Comparison of ENCODE assay signal across 1 cellular context in the genomic region with DNA sequence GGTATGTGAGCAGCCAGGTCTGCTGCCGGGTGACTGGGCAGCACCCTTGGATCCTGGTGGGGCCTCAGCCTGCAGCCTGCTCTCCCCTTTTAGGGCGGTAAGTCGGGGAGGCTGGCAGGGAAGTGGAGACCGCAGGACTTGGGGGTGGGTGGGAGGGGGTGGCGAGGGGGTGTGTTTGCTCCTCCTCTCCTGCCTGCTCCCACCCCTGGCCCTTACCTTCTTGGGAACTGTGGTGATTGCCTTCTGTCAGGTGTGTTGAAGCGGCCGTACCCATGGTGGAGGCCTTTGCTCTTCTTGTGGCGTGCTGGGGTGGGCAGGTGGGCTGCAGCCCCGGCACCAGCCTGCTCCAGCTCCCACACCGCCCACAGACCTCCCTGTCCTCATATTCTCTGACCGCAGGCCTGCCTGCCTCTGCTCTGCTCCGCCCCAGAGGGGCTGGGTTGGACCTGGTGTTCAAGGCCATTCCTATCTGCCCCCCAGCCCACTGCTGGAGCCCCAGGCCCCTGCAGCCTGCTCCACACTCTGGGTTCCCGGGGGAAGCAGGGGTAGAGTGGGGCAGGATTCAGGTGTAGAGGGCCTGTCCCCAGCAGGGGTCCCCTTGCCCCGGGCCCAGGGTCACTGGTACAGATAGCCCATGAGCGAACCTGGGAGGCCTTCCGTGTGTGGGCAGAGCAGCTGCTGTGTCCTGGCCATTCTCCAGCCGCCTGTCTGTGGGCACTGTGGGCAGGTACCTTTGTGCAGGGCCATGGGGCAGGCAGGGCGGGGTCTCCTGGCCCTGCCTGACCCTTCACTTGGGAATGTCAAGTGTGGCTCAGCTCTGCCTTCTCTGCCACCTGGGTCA.
TF ChIP-seq lines count a peak whose summit lies in the region.

No MANE protein-coding gene starts in this region.

TF ChIP-seq in HepG2, 621 proteins besides CTCF, POLR2A, EP300 and RAD21 (continued from another document and continues in another):
- TF ChIP-seq, protein P1, sequence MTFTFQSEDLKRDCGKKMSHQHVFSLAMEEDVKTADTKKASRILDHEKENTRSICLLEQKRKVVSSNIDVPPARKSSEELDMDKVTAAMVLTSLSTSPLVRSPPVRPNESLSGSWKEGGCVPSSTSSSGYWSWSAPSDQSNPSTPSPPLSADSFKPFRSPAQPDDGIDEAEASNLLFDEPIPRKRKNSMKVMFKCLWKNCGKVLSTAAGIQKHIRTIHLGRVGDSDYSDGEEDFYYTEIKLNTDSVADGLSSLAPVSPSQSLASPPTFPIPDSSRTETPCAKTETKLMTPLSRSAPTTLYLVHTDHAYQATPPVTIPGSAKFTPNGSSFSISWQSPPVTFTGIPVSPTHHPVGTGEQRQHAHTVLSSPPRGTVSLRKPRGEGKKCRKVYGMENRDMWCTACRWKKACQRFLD (CRISPR knock-in tag; IDR thresholded peaks at IDR 0.05; ENCODE audit: borderline replicate concordance), result no peak
- TF ChIP-seq NAIF1 (CRISPR knock-in tag; IDR thresholded peaks at IDR 0.05; ENCODE audit: borderline replicate concordance), result no peak; the same call in 1 of the 2 replicates
- TF ChIP-seq ZBTB42 (CRISPR knock-in tag; IDR thresholded peaks at IDR 0.05), result no peak
- TF ChIP-seq RFXAP (CRISPR knock-in tag; IDR thresholded peaks at IDR 0.05; ENCODE audit: borderline replicate concordance), result peak; percentile 17; the same call in 1 of the 2 replicates
- 0 out of 2 replicates have a peak, but pooled peaks have one; percentile 14 for TF ChIP-seq MAF1 (CRISPR knock-in tag; IDR thresholded peaks at IDR 0.05; ENCODE audit: borderline replicate concordance)
- no peak for TF ChIP-seq FOXA1 (IDR thresholded peaks at IDR 0.05)
- TF ChIP-seq FOXA1 (CRISPR knock-in tag; IDR thresholded peaks at IDR 0.05), result no peak
- no peak for TF ChIP-seq SUZ12 (IDR thresholded peaks at IDR 0.05; ENCODE audit: low read depth, low read length)
- no peak; the same call in 1 of the 2 replicates for TF ChIP-seq ARNT2 (CRISPR knock-in tag; IDR thresholded peaks at IDR 0.05; ENCODE audit: low read depth)
- no peak for TF ChIP-seq SETDB1 (CRISPR knock-in tag; IDR thresholded peaks at IDR 0.05; ENCODE audit: borderline replicate concordance)
- TF ChIP-seq ZMAT3 (CRISPR knock-in tag; conservative IDR thresholded peaks at IDR 0.05), result no peak
- no peak for TF ChIP-seq SRF (IDR thresholded peaks at IDR 0.05; ENCODE audit: low read depth, low read length)
- TF ChIP-seq SNRNP70 (IDR thresholded peaks at IDR 0.05; ENCODE audit: low read depth, low read length), result no peak
- TF ChIP-seq NFAT5 (CRISPR knock-in tag; IDR thresholded peaks at IDR 0.05), result no peak
- TF ChIP-seq SMAD3 (CRISPR knock-in tag; IDR thresholded peaks at IDR 0.05), result no peak
- TF ChIP-seq NR2F2 (IDR thresholded peaks at IDR 0.05; ENCODE audit: borderline replicate concordance, low read depth), result peak; percentile 54; the same call in 1 of the 2 replicates
- TF ChIP-seq ZNF597 (CRISPR knock-in tag; IDR thresholded peaks at IDR 0.05), result no peak
- no peak for TF ChIP-seq ZNF556 (CRISPR knock-in tag; IDR thresholded peaks at IDR 0.05; ENCODE audit: borderline replicate concordance)
- TF ChIP-seq ZFP62 (CRISPR knock-in tag; IDR thresholded peaks at IDR 0.05), result no peak
- TF ChIP-seq ZMYM2 (CRISPR knock-in tag; IDR thresholded peaks at IDR 0.05), result 0 out of 2 replicates have a peak, but pooled peaks have one; percentile 72
- no peak for TF ChIP-seq SP1 (IDR thresholded peaks at IDR 0.05)
- TF ChIP-seq SP1 (CRISPR knock-in tag; IDR thresholded peaks at IDR 0.05), result peak; percentile 25; the same call in 1 of the 2 replicates
- TF ChIP-seq ZNF670 (CRISPR knock-in tag; IDR thresholded peaks at IDR 0.05; ENCODE audit: borderline replicate concordance), result no peak
- TF ChIP-seq HIC2 (CRISPR knock-in tag; IDR thresholded peaks at IDR 0.05; ENCODE audit: low read depth), result peak; percentile 87
- TF ChIP-seq, protein P2, sequence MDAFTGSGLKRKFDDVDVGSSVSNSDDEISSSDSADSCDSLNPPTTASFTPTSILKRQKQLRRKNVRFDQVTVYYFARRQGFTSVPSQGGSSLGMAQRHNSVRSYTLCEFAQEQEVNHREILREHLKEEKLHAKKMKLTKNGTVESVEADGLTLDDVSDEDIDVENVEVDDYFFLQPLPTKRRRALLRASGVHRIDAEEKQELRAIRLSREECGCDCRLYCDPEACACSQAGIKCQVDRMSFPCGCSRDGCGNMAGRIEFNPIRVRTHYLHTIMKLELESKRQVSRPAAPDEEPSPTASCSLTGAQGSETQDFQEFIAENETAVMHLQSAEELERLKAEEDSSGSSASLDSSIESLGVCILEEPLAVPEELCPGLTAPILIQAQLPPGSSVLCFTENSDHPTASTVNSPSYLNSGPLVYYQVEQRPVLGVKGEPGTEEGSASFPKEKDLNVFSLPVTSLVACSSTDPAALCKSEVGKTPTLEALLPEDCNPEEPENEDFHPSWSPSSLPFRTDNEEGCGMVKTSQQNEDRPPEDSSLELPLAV (CRISPR knock-in tag; conservative IDR thresholded peaks at IDR 0.05; ENCODE audit: low read depth), result no peak
- peak; percentile 93 for TF ChIP-seq KDM3A (CRISPR knock-in tag; IDR thresholded peaks at IDR 0.05; ENCODE audit: low read depth)
- peak; percentile 57; the same call in 1 of the 2 replicates for TF ChIP-seq BCL6 (CRISPR knock-in tag; IDR thresholded peaks at IDR 0.05)
- peak; percentile 88; the same call in 1 of the 2 replicates for TF ChIP-seq ZNF546 (CRISPR knock-in tag; conservative IDR thresholded peaks at IDR 0.05)
- TF ChIP-seq, protein P3, sequence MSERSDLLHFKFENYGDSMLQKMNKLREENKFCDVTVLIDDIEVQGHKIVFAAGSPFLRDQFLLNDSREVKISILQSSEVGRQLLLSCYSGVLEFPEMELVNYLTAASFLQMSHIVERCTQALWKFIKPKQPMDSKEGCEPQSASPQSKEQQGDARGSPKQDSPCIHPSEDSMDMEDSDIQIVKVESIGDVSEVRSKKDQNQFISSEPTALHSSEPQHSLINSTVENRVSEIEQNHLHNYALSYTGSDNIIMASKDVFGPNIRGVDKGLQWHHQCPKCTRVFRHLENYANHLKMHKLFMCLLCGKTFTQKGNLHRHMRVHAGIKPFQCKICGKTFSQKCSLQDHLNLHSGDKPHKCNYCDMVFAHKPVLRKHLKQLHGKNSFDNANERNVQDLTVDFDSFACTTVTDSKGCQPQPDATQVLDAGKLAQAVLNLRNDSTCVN (CRISPR knock-in tag; IDR thresholded peaks at IDR 0.05; ENCODE audit: borderline replicate concordance), result no peak
- TF ChIP-seq HNRNPUL1 (IDR thresholded peaks at IDR 0.05; ENCODE audit: low read depth, low read length), result no peak
- no peak; the same call in 1 of the 2 replicates for TF ChIP-seq SIN3A (IDR thresholded peaks at IDR 0.05; ENCODE audit: borderline replicate concordance, low read depth, low read length)
- TF ChIP-seq EEA1 (CRISPR knock-in tag; IDR thresholded peaks at IDR 0.05; ENCODE audit: borderline replicate concordance), result no peak
- TF ChIP-seq ARID4A (CRISPR knock-in tag; IDR thresholded peaks at IDR 0.05; ENCODE audit: borderline replicate concordance), result peak; percentile 72; the same call in 1 of the 2 replicates
- peak; percentile 44; the same call in 1 of the 2 replicates for TF ChIP-seq ZHX1 (CRISPR knock-in tag; IDR thresholded peaks at IDR 0.05; ENCODE audit: low read depth)
